In the genomic region with DNA sequence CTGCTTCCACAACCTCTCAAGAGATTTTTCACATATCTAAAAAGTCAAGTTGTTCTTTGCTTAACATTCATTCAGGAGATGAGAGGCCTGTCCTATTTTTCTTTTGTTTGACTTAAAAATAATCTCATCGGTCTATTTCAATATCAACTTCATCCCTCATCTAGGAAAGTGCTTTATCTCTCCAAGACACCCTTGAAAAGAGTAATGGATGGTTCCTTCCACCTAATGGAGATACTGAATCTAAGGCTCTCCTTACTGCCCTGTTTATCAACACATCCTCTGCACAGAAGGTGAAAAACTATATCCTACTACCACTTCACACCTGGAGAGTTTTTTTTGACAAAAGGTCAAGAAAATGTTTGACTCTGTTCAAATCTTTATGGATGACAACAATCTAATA, we compare ENCODE assay signal across 1 cellular context.
TF ChIP-seq lines count a peak whose summit lies in the region.

No MANE protein-coding gene starts in this region.

TF ChIP-seq in GM12878, 131 proteins besides CTCF, POLR2A, EP300 and RAD21:
- TF ChIP-seq POLR2AphosphoS2 (IDR thresholded peaks at IDR 0.05; ENCODE audit: low read depth, low read length), result no peak
- TF ChIP-seq, protein P1, sequence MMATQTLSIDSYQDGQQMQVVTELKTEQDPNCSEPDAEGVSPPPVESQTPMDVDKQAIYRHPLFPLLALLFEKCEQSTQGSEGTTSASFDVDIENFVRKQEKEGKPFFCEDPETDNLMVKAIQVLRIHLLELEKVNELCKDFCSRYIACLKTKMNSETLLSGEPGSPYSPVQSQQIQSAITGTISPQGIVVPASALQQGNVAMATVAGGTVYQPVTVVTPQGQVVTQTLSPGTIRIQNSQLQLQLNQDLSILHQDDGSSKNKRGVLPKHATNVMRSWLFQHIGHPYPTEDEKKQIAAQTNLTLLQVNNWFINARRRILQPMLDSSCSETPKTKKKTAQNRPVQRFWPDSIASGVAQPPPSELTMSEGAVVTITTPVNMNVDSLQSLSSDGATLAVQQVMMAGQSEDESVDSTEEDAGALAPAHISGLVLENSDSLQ (IDR thresholded peaks at IDR 0.05), result no peak
- no peak for TF ChIP-seq KAT2A (conservative IDR thresholded peaks at IDR 0.05; ENCODE audit: control insufficient read depth, low read depth, low read length)
- no peak for TF ChIP-seq SRF (IDR thresholded peaks at IDR 0.05; ENCODE audit: low read depth in 2 of 2, low read length in 2 of 2)
- TF ChIP-seq, protein P2, sequence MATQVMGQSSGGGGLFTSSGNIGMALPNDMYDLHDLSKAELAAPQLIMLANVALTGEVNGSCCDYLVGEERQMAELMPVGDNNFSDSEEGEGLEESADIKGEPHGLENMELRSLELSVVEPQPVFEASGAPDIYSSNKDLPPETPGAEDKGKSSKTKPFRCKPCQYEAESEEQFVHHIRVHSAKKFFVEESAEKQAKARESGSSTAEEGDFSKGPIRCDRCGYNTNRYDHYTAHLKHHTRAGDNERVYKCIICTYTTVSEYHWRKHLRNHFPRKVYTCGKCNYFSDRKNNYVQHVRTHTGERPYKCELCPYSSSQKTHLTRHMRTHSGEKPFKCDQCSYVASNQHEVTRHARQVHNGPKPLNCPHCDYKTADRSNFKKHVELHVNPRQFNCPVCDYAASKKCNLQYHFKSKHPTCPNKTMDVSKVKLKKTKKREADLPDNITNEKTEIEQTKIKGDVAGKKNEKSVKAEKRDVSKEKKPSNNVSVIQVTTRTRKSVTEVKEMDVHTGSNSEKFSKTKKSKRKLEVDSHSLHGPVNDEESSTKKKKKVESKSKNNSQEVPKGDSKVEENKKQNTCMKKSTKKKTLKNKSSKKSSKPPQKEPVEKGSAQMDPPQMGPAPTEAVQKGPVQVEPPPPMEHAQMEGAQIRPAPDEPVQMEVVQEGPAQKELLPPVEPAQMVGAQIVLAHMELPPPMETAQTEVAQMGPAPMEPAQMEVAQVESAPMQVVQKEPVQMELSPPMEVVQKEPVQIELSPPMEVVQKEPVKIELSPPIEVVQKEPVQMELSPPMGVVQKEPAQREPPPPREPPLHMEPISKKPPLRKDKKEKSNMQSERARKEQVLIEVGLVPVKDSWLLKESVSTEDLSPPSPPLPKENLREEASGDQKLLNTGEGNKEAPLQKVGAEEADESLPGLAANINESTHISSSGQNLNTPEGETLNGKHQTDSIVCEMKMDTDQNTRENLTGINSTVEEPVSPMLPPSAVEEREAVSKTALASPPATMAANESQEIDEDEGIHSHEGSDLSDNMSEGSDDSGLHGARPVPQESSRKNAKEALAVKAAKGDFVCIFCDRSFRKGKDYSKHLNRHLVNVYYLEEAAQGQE (IDR thresholded peaks at IDR 0.05; ENCODE audit: low read depth, low read length), result no peak
- no peak for TF ChIP-seq SP1 (IDR thresholded peaks at IDR 0.05; ENCODE audit: low read depth, low read length)
- TF ChIP-seq, protein P3, sequence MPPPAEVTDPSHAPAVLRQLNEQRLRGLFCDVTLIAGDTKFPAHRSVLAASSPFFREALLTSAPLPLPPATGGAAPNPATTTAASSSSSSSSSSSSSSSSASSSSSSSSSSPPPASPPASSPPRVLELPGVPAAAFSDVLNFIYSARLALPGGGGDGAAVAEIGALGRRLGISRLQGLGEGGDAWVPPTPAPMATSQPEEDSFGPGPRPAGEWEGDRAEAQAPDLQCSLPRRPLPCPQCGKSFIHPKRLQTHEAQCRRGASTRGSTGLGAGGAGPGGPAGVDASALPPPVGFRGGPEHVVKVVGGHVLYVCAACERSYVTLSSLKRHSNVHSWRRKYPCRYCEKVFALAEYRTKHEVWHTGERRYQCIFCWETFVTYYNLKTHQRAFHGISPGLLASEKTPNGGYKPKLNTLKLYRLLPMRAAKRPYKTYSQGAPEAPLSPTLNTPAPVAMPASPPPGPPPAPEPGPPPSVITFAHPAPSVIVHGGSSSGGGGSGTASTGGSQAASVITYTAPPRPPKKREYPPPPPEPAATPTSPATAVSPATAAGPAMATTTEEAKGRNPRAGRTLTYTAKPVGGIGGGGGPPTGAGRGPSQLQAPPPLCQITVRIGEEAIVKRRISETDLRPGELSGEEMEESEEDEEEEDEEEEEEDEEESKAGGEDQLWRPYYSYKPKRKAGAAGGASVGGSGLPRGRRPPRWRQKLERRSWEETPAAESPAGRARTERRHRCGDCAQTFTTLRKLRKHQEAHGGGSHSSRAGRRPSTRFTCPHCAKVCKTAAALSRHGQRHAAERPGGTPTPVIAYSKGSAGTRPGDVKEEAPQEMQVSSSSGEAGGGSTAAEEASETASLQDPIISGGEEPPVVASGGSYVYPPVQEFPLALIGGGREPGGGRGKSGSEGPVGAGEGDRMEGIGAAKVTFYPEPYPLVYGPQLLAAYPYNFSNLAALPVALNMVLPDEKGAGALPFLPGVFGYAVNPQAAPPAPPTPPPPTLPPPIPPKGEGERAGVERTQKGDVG (CRISPR knock-in tag; IDR thresholded peaks at IDR 0.05), result no peak
